2 cellular contexts compared by ENCODE assay signal in genomic region chr15:76885212-76885611, GRCh38.
TF ChIP-seq lines count a peak whose summit lies in the region.

No MANE protein-coding gene starts in this region.

TF ChIP-seq in HEK293, 187 proteins besides CTCF, POLR2A, EP300 and RAD21 (continued from another document):
- TF ChIP-seq ZNF26 (tag by site-specific recombination; IDR thresholded peaks at IDR 0.05) = no peak
- TF ChIP-seq ZNF341 (tag by site-specific recombination; IDR thresholded peaks at IDR 0.05; ENCODE audit: low read depth) = no peak
- no peak for TF ChIP-seq ZNF157 (tag by site-specific recombination; IDR thresholded peaks at IDR 0.05)
- no peak for TF ChIP-seq ZNF433 (tag by site-specific recombination; IDR thresholded peaks at IDR 0.05; ENCODE audit: low read depth)
- peak; percentile 63; the same call in 1 of the 2 replicates for TF ChIP-seq SCRT1 (tag by site-specific recombination; IDR thresholded peaks at IDR 0.05; ENCODE audit: borderline replicate concordance)
- no peak for TF ChIP-seq ZNF600 (tag by site-specific recombination; IDR thresholded peaks at IDR 0.05)
- TF ChIP-seq ZNF138 (tag by site-specific recombination; IDR thresholded peaks at IDR 0.05; ENCODE audit: borderline replicate concordance) = no peak
- TF ChIP-seq ZNF324 (tag by site-specific recombination; IDR thresholded peaks at IDR 0.05) = no peak
- peak; percentile 56; the same call in 1 of the 2 replicates for TF ChIP-seq SCRT2 (tag by site-specific recombination; IDR thresholded peaks at IDR 0.05)
- TF ChIP-seq ZNF366 (tag by site-specific recombination; conservative IDR thresholded peaks at IDR 0.05) = no peak
TF ChIP-seq in HEK293: peak in this region for 2.

TF ChIP-seq in IMR-90, 13 proteins besides CTCF, POLR2A, EP300 and RAD21 (continued from another document):
- TF ChIP-seq ELK1 (IDR thresholded peaks at IDR 0.05; ENCODE audit: borderline replicate concordance, low read depth, low read length) (no peak), NFE2L2 (IDR thresholded peaks at IDR 0.05; ENCODE audit: low read depth, low read length) (no peak), CEBPB (IDR thresholded peaks at IDR 0.05; ENCODE audit: low read depth, low read length) (no peak), BHLHE40 (IDR thresholded peaks at IDR 0.05; ENCODE audit: low read depth, low read length) (no peak), USF2 (IDR thresholded peaks at IDR 0.05; ENCODE audit: low read depth, low read length) (no peak), SMC3 (IDR thresholded peaks at IDR 0.05; ENCODE audit: low read depth, low read length) (no peak), MAZ (IDR thresholded peaks at IDR 0.05; ENCODE audit: borderline replicate concordance, low read depth, low read length) (no peak), MXI1 (IDR thresholded peaks at IDR 0.05; ENCODE audit: borderline replicate concordance, low read depth, low read length) (no peak), RCOR1 (IDR thresholded peaks at IDR 0.05; ENCODE audit: insufficient replicate concordance, low read length) (no peak)
